13 cellular contexts compared by ENCODE assay signal in the genomic region with DNA sequence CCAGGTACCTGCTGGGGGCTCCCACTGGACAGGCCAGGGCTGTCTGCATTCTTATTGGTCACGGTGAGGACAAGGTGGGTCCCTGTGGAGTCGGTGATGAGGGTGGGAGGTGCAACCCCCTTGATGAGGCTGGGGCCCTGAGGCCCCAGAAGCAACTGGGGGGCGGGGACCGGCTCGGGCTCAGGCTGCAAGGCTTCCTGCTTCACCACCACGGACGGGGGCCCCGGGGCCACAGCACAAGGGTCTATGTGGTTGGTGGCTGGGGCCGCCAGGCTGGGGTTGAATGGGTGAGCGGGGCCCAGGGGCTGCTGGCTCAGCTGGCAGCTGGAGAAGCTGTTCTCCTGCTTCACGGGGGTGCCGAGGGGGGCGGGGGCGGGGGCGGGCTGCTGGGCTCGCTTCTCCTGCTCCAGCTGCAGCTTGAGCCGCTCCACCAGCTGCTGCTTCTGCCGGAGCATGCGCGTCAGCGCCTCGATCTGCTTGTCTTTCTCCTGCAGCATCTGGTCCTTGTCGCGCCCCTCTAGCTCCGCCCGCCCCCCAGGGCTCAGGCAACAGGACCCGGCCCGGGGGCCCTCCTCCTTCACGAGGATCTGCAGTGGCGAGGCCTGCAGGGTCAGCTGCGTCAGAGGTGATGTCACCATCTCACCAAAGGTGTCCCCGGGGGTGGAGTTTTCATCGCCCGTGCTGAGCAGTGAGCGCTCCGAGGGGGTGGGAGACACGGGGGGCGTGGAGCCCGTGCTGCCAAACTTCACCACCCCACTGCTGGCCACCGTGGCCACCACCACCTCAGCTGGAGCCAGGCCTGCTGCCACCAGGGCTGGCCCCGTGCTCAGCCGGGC. TPM values are rescaled to one million over a fixed set of nuclear protein-coding genes. Genes with fewer than 3 reads are reported as not detected.
DNase-seq lines count a peak whose midpoint lies in the region; ATAC-seq and TF ChIP-seq lines count a peak whose summit lies in the region.
"Had no signal": no experiment of that assay in that cellular context is flagged by ENCODE, and none has a peak within 500 bp of the region (broad histone marks: within the 10 kb centered on the region; RNA-seq: fewer than 3 reads in every experiment).

No MANE protein-coding gene starts in this region.

- no peak overlapping the region for H3K4ac ChIP-seq in neuronal stem cell (ENCODE audit: low read length)

- no peak overlapping the region for H4K8ac ChIP-seq in neuronal stem cell (ENCODE audit: low read depth, low read length)

- H2BK5ac ChIP-seq in neuronal stem cell (ENCODE audit: low read length), result no peak overlapping the region

- H2AFZ ChIP-seq in DND-41 (ENCODE audit: low read depth, low read length) (no peak overlapping the region), neuronal stem cell (ENCODE audit: low read length) (no peak overlapping the region)
- H2AFZ ChIP-seq: GM23338 had no signal

- H3K4me3 ChIP-seq in DND-41 (ENCODE audit: low read depth in 1 of 2, low read length in 2 of 2), result no peak overlapping the region
- no peak overlapping the region for H3K4me3 ChIP-seq in neuronal stem cell (ENCODE audit: low read length in 2 of 2)
- H3K4me3 ChIP-seq: GM23338, ovary, SJSA1 had no signal

- H3K4me1 ChIP-seq in DND-41 (ENCODE audit: insufficient read depth, low read length) (no peaks in the 10 kb centered on the region), neuronal stem cell (ENCODE audit: control insufficient read depth in 2 of 2, insufficient read depth in 1 of 2, low read depth in 1 of 2, low read length in 2 of 2) (no peaks in the 10 kb centered on the region)
- H3K4me1 ChIP-seq: SJSA1 had no signal

- WGBS in neuronal stem cell (ENCODE audit: extremely low coverage in 2 of 2, insufficient read length in 2 of 2, insufficient replicate concordance in 1 of 2), 2 donors, result no CpG with 5 or more reads among the region's 42 CpGs

- no peak overlapping the region for H2BK15ac ChIP-seq in neuronal stem cell (ENCODE audit: low read length)

- H2BK12ac ChIP-seq in neuronal stem cell (ENCODE audit: low read length), result no peak overlapping the region

- H3K79me2 ChIP-seq in DND-41 (ENCODE audit: insufficient read depth, low read length), result no peaks in the 10 kb centered on the region

- peak overlapping the region; percentile 8 for H3K14ac ChIP-seq in neuronal stem cell (ENCODE audit: low read length)

- DNase-seq in DND-41 (peak; percentile 29), NCI-H2107 (lab: John Stamatoyannopoulos, UW) (peak; percentile 17), amygdala (lab: John Stamatoyannopoulos, UW) (peak in 36 of 56 donors; percentile 11 to 81 (median 49)), neuronal stem cell (ENCODE audit: low spot score) (no peak), NCI-H446 treated with DMSO at 0.1 percent for 48 hours (lab: John Stamatoyannopoulos, UW) (no peak), DMS153 (lab: John Stamatoyannopoulos, UW) (no peak), NCI-H1930 (lab: John Stamatoyannopoulos, UW) (no peak), HuH-7 (ENCODE audit: low spot score) (no peak)
- DNase-seq: activated CD4-positive, alpha-beta T cell treated with anti-CD3 and anti-CD28 coated beads, Interleukin-2, amount 10 ng/mL, durations not matched to agents 7 days and 5 days; NCI-H1048 had no signal

- H3K23ac ChIP-seq in neuronal stem cell (ENCODE audit: low read depth, low read length, poor library complexity), result peak overlapping the region; percentile 43

- no peak overlapping the region for H2BK120ac ChIP-seq in neuronal stem cell (ENCODE audit: low read depth, low read length)

- no peak overlapping the region for H4K91ac ChIP-seq in neuronal stem cell (ENCODE audit: low read depth, low read length, poor library complexity)

- peaks cover 1% of the 10 kb centered on the region for H3K79me1 ChIP-seq in neuronal stem cell (ENCODE audit: low read depth, low read length)

- TF ChIP-seq CTCF in DND-41 (IDR thresholded peaks at IDR 0.05; ENCODE audit: borderline replicate concordance, extremely low read depth, low read length, poor library complexity, severe bottlenecking), result no peak

- peaks cover 87% of the 10 kb centered on the region for H3K36me3 ChIP-seq in DND-41 (ENCODE audit: insufficient read depth, low read length)
- H3K36me3 ChIP-seq in neuronal stem cell (replicated peaks in 1 of 2; ENCODE audit: control insufficient read depth in 2 of 2, insufficient read depth in 2 of 2, low read length in 2 of 2), result peaks cover 56 to 72% of the 10 kb centered on the region in 2 donors
- H3K36me3 ChIP-seq: ovary had no signal

- no peak overlapping the region for H2AK5ac ChIP-seq in neuronal stem cell (ENCODE audit: low read depth, low read length)

- no peak overlapping the region for H3K4me2 ChIP-seq in DND-41 (ENCODE audit: insufficient read depth, low read length)
- no peak overlapping the region for H3K4me2 ChIP-seq in neuronal stem cell (ENCODE audit: insufficient read depth, low read length, poor library complexity, severe bottlenecking)
- H3K4me2 ChIP-seq: GM23338 had no signal

- peak; percentile 22; the same call in 1 of the 3 replicates for ATAC-seq in DND-41 (ENCODE audit: insufficient read depth, low read depth)
- ATAC-seq: GM23338 had no signal

- H3K27me3 ChIP-seq in DND-41 (ENCODE audit: insufficient read depth, low read length, poor library complexity) (no peaks in the 10 kb centered on the region), neuronal stem cell (ENCODE audit: control insufficient read depth in 3 of 3, insufficient read depth in 3 of 3, low read depth in 1 of 3, low read length in 3 of 3) (no peaks in the 10 kb centered on the region)
- H3K27me3 ChIP-seq: ovary, SJSA1 had no signal

- no peak overlapping the region for H3K9ac ChIP-seq in DND-41 (ENCODE audit: low read depth, low read length)
- H3K9ac ChIP-seq in neuronal stem cell (ENCODE audit: low read depth, low read length, poor library complexity), result no peak overlapping the region

- H3K9me3 ChIP-seq in DND-41 (ENCODE audit: insufficient read depth, low read length, severe bottlenecking), result no peaks in the 10 kb centered on the region
- peaks cover 0 to 3% of the 10 kb centered on the region in 2 donors for H3K9me3 ChIP-seq in neuronal stem cell (replicated peaks in 1 of 2; ENCODE audit: control insufficient read depth in 2 of 2, insufficient read depth in 1 of 2, low read depth in 1 of 2, low read length in 2 of 2)
- H3K9me3 ChIP-seq: ovary, SJSA1 had no signal

- no peak overlapping the region for H3K18ac ChIP-seq in neuronal stem cell (ENCODE audit: low read length)

- H4K20me1 ChIP-seq in DND-41 (ENCODE audit: insufficient read depth, low read length), result peaks cover 22% of the 10 kb centered on the region

- no peak overlapping the region for H3K27ac ChIP-seq in DND-41 (ENCODE audit: low read length)
- no peak overlapping the region for H3K27ac ChIP-seq in neuronal stem cell (replicated peaks; ENCODE audit: low read length)
- H3K27ac ChIP-seq: ovary, SJSA1 had no signal

RNA-seq across cellular contexts. Expression of a gene that starts 48.2 kb away (rescaled TPM):
- 57.4 TPM for polyA plus RNA-seq in neuronal stem cell (2013, experiment 1 of 2)
- 53.6 TPM for polyA plus RNA-seq in neuronal stem cell (2013, experiment 2 of 2)

Comparison
In these comparisons a context has a peak if more than half of its experiments do, and no peak if none do; other contexts are left out.
1. DNase-seq: peak in DND-41 (single experiment), NCI-H2107 (single experiment) and amygdala (36 of 56); none in neuronal stem cell (single experiment), NCI-H446 treated with DMSO at 0.1 percent for 48 hours (single experiment), DMS153 (single experiment), NCI-H1930 (0 of 2) and HuH-7 (single experiment).